In genomic region chr4:7805533-7806079, GRCh38 we compare ENCODE assay signal across 9 cellular contexts.
DNase-seq lines count a peak whose midpoint lies in the region; ATAC-seq, FAIRE-seq and TF ChIP-seq lines count a peak whose summit lies in the region.
"Had no signal": no experiment of that assay in that cellular context is flagged by ENCODE, and none has a peak within 500 bp of the region (broad histone marks: within the 10 kb centered on the region; RNA-seq: fewer than 3 reads in every experiment).

No MANE protein-coding gene starts in this region.

- CTCF ChIA-PET in activated naive CD4-positive, alpha-beta T cell treated with anti-CD3 and anti-CD28 coated beads, Interleukin-2, amount 10 ng/mL, durations not matched to agents 7 days and 5 days (lab: Charles Lee): interaction anchor here (0.8 to 10.8 kb wide), 23 partner anchors 8 to 182 kb away, joined by 3 to 192 read pairs (median 14); no protein-coding TSS in a partner anchor
- CTCF ChIA-PET in CD8-positive, alpha-beta memory T cell (lab: Charles Lee): interaction anchor here (0.9 to 11.9 kb wide), 16 partner anchors 8 to 187 kb away, joined by 3 to 132 read pairs (median 8); partner anchors contain the start of gene AFAP1

- ATAC-seq in lung (ENCODE audit: insufficient read depth, low FRiP score): peak; percentile 57
- ATAC-seq: activated CD8-positive, alpha-beta memory T cell treated with anti-CD3 and anti-CD28 coated beads, Interleukin-2, amount 10 ng/mL, durations not matched to agents 7 days and 5 days had no signal

- H3K4me3 ChIP-seq in lung: no peak overlapping the region
- no peak overlapping the region for H3K4me3 ChIP-seq in CD8-positive, alpha-beta memory T cell (ENCODE audit: low read length)

- H3K4me1 Mint-ChIP-seq in activated naive CD4-positive, alpha-beta T cell treated with anti-CD3 and anti-CD28 coated beads, Interleukin-2, amount 10 ng/mL, durations not matched to agents 7 days and 5 days: peaks cover 17% of the 10 kb centered on the region
- peaks cover 6 to 11% (median 8%) of the 10 kb centered on the region in 3 donors for H3K4me1 Mint-ChIP-seq in CD8-positive, alpha-beta memory T cell

- H3K36me3 ChIP-seq in lung (ENCODE audit: control insufficient read depth in 2 of 2, insufficient read depth in 2 of 2, low read length in 2 of 2): peaks cover 0 to 3% of the 10 kb centered on the region in 2 donors
- H3K36me3 ChIP-seq in CD8-positive, alpha-beta memory T cell (ENCODE audit: insufficient read depth, low read length): no peaks in the 10 kb centered on the region

- H3K36me3 Mint-ChIP-seq in activated naive CD4-positive, alpha-beta T cell treated with anti-CD3 and anti-CD28 coated beads, Interleukin-2, amount 10 ng/mL, durations not matched to agents 7 days and 5 days: peaks cover 15% of the 10 kb centered on the region
- H3K36me3 Mint-ChIP-seq in CD8-positive, alpha-beta memory T cell: peaks cover 0 to 38% (median 16%) of the 10 kb centered on the region in 3 donors
- H3K36me3 Mint-ChIP-seq: activated CD8-positive, alpha-beta memory T cell treated with anti-CD3 and anti-CD28 coated beads, Interleukin-2, amount 10 ng/mL, durations not matched to agents 7 days and 5 days had no signal

- no peak for DNase-seq in activated naive CD4-positive, alpha-beta T cell treated with anti-CD3 and anti-CD28 coated beads, Interleukin-2, amount 10 ng/mL, durations not matched to agents 7 days and 5 days
- DNase-seq in activated naive CD4-positive, alpha-beta T cell (lab: John Stamatoyannopoulos, UW): no peak
- DNase-seq in lung (ENCODE audit: low spot score) (peak; percentile 89), CD1c-positive myeloid dendritic cell (ENCODE audit: extremely low spot score) (no peak), midbrain (lab: John Stamatoyannopoulos, UW) (no peak), GM19239 (ENCODE audit: insufficient read length, low spot score) (no peak)
- no peak for DNase-seq in CD8-positive, alpha-beta memory T cell
- DNase-seq: activated CD8-positive, alpha-beta memory T cell treated with anti-CD3 and anti-CD28 coated beads, Interleukin-2, amount 10 ng/mL, durations not matched to agents 7 days and 5 days had no signal

- H3K27me3 Mint-ChIP-seq in activated naive CD4-positive, alpha-beta T cell treated with anti-CD3 and anti-CD28 coated beads, Interleukin-2, amount 10 ng/mL, durations not matched to agents 7 days and 5 days: no peaks in the 10 kb centered on the region
- H3K27me3 Mint-ChIP-seq in CD8-positive, alpha-beta memory T cell: no peaks in the 10 kb centered on the region
- H3K27me3 Mint-ChIP-seq: activated CD8-positive, alpha-beta memory T cell treated with anti-CD3 and anti-CD28 coated beads, Interleukin-2, amount 10 ng/mL, durations not matched to agents 7 days and 5 days had no signal

- POLR2A ChIA-PET in CD8-positive, alpha-beta memory T cell (lab: Charles Lee): no interaction called here

- H3K27me3 ChIP-seq in lung (ENCODE audit: control insufficient read depth, insufficient read depth): no peaks in the 10 kb centered on the region
- H3K27me3 ChIP-seq in CD8-positive, alpha-beta memory T cell (ENCODE audit: insufficient read depth, low read length, poor library complexity, severe bottlenecking): no peaks in the 10 kb centered on the region

- TF ChIP-seq CTCF in lung (IDR thresholded peaks at IDR 0.05; ENCODE audit: control extremely low read depth, extremely low read depth): no peak

- no peak for FAIRE-seq in GM19239 (lab: Jason Lieb, UNC)

- no peak overlapping the region for H3K4me3 Mint-ChIP-seq in activated naive CD4-positive, alpha-beta T cell treated with anti-CD3 and anti-CD28 coated beads, Interleukin-2, amount 10 ng/mL, durations not matched to agents 7 days and 5 days
- H3K4me3 Mint-ChIP-seq in CD8-positive, alpha-beta memory T cell: no peak overlapping the region
- H3K4me3 Mint-ChIP-seq: activated CD8-positive, alpha-beta memory T cell treated with anti-CD3 and anti-CD28 coated beads, Interleukin-2, amount 10 ng/mL, durations not matched to agents 7 days and 5 days had no signal

- peaks cover 0 to 15% of the 10 kb centered on the region in 2 donors for H3K4me1 ChIP-seq in lung (ENCODE audit: control insufficient read depth in 2 of 2, insufficient read depth in 2 of 2, low read length in 2 of 2)
- H3K4me1 ChIP-seq in CD8-positive, alpha-beta memory T cell (ENCODE audit: insufficient read depth, low read length): no peaks in the 10 kb centered on the region

- no peaks in the 10 kb centered on the region for H3K9me3 Mint-ChIP-seq in activated naive CD4-positive, alpha-beta T cell treated with anti-CD3 and anti-CD28 coated beads, Interleukin-2, amount 10 ng/mL, durations not matched to agents 7 days and 5 days
- H3K9me3 Mint-ChIP-seq in CD8-positive, alpha-beta memory T cell: no peaks in the 10 kb centered on the region

- H3K27ac ChIP-seq in cingulate gyrus (ENCODE audit: low read depth, low read length) (peak overlapping the region; percentile 73), lung (ENCODE audit: low read depth in 1 of 2, low read length in 1 of 2) (peak overlapping the region in 1 of 2 donors; percentile 93)
- H3K27ac ChIP-seq in CD8-positive, alpha-beta memory T cell (ENCODE audit: low read depth, low read length): no peak overlapping the region

- no peaks in the 10 kb centered on the region for H3K9me3 ChIP-seq in lung (ENCODE audit: control insufficient read depth in 2 of 2, insufficient read depth in 1 of 2, low read length in 1 of 2)
- H3K9me3 ChIP-seq in CD8-positive, alpha-beta memory T cell (ENCODE audit: low read length): no peaks in the 10 kb centered on the region

- H3K27ac Mint-ChIP-seq in activated naive CD4-positive, alpha-beta T cell treated with anti-CD3 and anti-CD28 coated beads, Interleukin-2, amount 10 ng/mL, durations not matched to agents 7 days and 5 days: peak overlapping the region; percentile 54
- peak overlapping the region in 2 of 8 donors; percentile 3 to 31 for H3K27ac Mint-ChIP-seq in CD8-positive, alpha-beta memory T cell
- H3K27ac Mint-ChIP-seq: activated CD8-positive, alpha-beta memory T cell treated with anti-CD3 and anti-CD28 coated beads, Interleukin-2, amount 10 ng/mL, durations not matched to agents 7 days and 5 days had no signal

- WGBS in lung, 2 donors: 51 to 53% methylated on average over 11 of the region's 11 CpGs
